1 cellular context compared by ENCODE assay signal in the genomic region with DNA sequence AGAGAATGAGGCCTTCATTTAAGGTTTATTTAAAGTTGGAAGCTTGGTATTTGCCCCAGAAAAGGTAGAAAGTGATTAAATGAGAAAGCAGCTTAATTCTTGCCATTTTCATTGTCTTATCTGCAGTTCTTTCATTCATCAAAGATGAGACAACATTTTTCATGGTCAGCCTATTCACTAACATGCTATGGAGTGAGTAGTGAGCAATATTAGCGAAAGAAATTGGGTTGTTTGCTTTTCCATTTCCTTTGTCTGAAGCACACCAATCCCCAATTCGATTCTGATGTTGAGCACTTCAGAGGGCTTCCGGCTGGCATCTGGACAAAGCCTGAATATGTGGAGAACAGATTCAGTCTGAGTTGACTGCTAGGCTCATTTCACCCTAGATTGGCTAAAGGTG.
TF ChIP-seq lines count a peak whose summit lies in the region.

No MANE protein-coding gene starts in this region.

TF ChIP-seq in GM23338, 12 proteins besides CTCF, POLR2A, EP300 and RAD21 (continued from another document):
- TF ChIP-seq NANOG (IDR thresholded peaks at IDR 0.05; ENCODE audit: borderline replicate concordance) (no peak), EZH2phosphoT487 (IDR thresholded peaks at IDR 0.05; ENCODE audit: unreplicated experiment) (no peak), JUNB (IDR thresholded peaks at IDR 0.05; ENCODE audit: unreplicated experiment) (no peak), ZNF331 (CRISPR knock-in tag; IDR thresholded peaks at IDR 0.05; ENCODE audit: low read depth) (no peak), POLR2AphosphoS5 (IDR thresholded peaks at IDR 0.05; ENCODE audit: low read depth) (no peak), EZH2 (IDR thresholded peaks at IDR 0.05; ENCODE audit: low read depth, unreplicated experiment) (no peak), CREB1 (CRISPR knock-in tag; IDR thresholded peaks at IDR 0.05; ENCODE audit: low read depth) (no peak)
- TF ChIP-seq, protein P1, sequence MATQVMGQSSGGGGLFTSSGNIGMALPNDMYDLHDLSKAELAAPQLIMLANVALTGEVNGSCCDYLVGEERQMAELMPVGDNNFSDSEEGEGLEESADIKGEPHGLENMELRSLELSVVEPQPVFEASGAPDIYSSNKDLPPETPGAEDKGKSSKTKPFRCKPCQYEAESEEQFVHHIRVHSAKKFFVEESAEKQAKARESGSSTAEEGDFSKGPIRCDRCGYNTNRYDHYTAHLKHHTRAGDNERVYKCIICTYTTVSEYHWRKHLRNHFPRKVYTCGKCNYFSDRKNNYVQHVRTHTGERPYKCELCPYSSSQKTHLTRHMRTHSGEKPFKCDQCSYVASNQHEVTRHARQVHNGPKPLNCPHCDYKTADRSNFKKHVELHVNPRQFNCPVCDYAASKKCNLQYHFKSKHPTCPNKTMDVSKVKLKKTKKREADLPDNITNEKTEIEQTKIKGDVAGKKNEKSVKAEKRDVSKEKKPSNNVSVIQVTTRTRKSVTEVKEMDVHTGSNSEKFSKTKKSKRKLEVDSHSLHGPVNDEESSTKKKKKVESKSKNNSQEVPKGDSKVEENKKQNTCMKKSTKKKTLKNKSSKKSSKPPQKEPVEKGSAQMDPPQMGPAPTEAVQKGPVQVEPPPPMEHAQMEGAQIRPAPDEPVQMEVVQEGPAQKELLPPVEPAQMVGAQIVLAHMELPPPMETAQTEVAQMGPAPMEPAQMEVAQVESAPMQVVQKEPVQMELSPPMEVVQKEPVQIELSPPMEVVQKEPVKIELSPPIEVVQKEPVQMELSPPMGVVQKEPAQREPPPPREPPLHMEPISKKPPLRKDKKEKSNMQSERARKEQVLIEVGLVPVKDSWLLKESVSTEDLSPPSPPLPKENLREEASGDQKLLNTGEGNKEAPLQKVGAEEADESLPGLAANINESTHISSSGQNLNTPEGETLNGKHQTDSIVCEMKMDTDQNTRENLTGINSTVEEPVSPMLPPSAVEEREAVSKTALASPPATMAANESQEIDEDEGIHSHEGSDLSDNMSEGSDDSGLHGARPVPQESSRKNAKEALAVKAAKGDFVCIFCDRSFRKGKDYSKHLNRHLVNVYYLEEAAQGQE (IDR thresholded peaks at IDR 0.05; ENCODE audit: unreplicated experiment) = no peak
